Comparison of ENCODE assay signal across 10 cellular contexts in the genomic region with DNA sequence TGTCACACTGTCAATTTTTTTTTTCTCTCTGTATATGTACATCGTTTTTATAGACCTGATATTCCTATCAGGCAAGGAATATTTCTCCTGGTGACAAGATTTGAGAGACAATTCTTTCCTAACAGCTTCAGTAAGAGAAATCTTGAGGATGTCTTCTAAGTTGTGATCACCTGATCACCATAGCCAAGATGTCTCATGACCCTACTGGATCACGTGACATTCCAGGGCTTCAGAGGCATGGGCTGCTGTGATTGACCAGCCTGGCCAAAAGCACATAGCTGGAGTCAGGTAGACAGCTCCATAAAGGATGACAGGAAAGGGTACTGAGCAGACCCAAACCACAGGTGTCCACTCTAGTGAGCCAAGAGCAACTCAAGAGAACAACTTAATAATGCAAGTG.
"Had no signal": no experiment of that assay in that cellular context is flagged by ENCODE, and none has a peak within 500 bp of the region (broad histone marks: within the 10 kb centered on the region; RNA-seq: fewer than 3 reads in every experiment).

No MANE protein-coding gene starts in this region.

- H3K4me1 ChIP-seq: HAP-1 had no signal

- H2AFZ ChIP-seq: GM23248 had no signal

- H3K4me2 ChIP-seq: KMS-11 had no signal

- H3K27ac Mint-ChIP-seq: HFFc6 had no signal

- H3K9ac ChIP-seq: GM23248, KMS-11 had no signal

- H3K4me3 ChIP-seq: GM23248, HAP-1 had no signal

- H3K4me3 Mint-ChIP-seq: HFFc6 had no signal

- H3K27ac ChIP-seq: GM23248, HL-60, KMS-11 had no signal

- DNase-seq: GM23248, GOT3, H7, HFFc6, IMR-90, KBM-7 had no signal

- ATAC-seq: HCT116 had no signal

- H3K36me3 ChIP-seq: HAP-1 had no signal

- H3K9me3 ChIP-seq: HAP-1 had no signal
